Comparison of ENCODE assay signal across 37 cellular contexts in the genomic region with DNA sequence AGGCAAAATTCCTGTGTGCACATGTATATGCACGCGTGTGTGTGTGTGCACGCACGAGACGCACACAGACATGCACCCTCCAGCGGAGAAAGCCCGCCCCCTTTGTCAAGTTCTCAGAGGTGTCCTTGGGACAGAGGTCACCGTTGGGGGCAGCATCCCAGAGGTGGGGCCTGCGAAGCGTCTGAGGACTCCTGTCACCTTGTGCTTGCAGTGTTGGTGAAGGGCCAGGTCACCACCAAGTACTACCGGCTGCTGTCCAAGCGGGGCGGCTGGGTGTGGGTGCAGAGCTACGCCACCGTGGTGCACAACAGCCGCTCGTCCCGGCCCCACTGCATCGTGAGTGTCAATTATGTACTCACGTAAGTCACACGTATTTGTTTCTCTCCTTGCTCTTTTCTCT. TPM values are rescaled to one million over a fixed set of nuclear protein-coding genes. Genes with fewer than 3 reads are reported as not detected.
"Had no signal": no experiment of that assay in that cellular context is flagged by ENCODE, and none has a peak within 500 bp of the region (broad histone marks: within the 10 kb centered on the region; RNA-seq: fewer than 3 reads in every experiment).

No MANE protein-coding gene starts in this region.

- H3K36me3 Mint-ChIP-seq: activated CD8-positive, alpha-beta memory T cell treated with anti-CD3 and anti-CD28 coated beads, Interleukin-2, amount 10 ng/mL, durations not matched to agents 7 days and 5 days; activated naive CD4-positive, alpha-beta T cell treated with anti-CD3 and anti-CD28 coated beads, Interleukin-2, amount 50 U/mL, for 24 hours; activated naive CD8-positive, alpha-beta T cell treated with anti-CD3 and anti-CD28 coated beads, Interleukin-2, amount 10 ng/mL, durations not matched to agents 7 days and 5 days had no signal

- H3K4me1 ChIP-seq: breast epithelium had no signal

- DNase-seq: activated B cell treated with CpG ODN at 0.5 μM for 24 hours; activated CD4-positive, alpha-beta memory T cell treated with anti-CD3 and anti-CD28 coated beads, Interleukin-2, amount 10 ng/mL, durations not matched to agents 7 days and 5 days; activated CD4-positive, alpha-beta T cell treated with anti-CD3 and anti-CD28 coated beads for 4 hours; activated CD4-positive, alpha-beta T cell treated with anti-CD3 and anti-CD28 coated beads, Interleukin-2, amount 50 U/mL, for 1 hour; activated CD4-positive, CD25-positive, alpha-beta regulatory T cell treated with anti-CD3 and anti-CD28 coated beads, Interleukin-2, amount 50 U/mL, for 72 hours; activated CD8-positive, alpha-beta memory T cell treated with anti-CD3 and anti-CD28 coated beads for 24 hours; activated CD8-positive, alpha-beta memory T cell treated with anti-CD3 and anti-CD28 coated beads, Interleukin-2, amount 10 ng/mL, durations not matched to agents 7 days and 5 days; activated CD8-positive, alpha-beta memory T cell treated with anti-CD3 and anti-CD28 coated beads, Interleukin-2, amount 50 U/mL, for 48 hours; activated gamma-delta T cell; activated naive CD4-positive, alpha-beta T cell treated with Interleukin-2 at 50 U/mL for 16 hours; activated naive CD8-positive, alpha-beta T cell treated with anti-CD3 and anti-CD28 coated beads, Interleukin-2, amount 10 ng/mL, durations not matched to agents 7 days and 5 days; activated T-cell treated with anti-CD3 and anti-CD28 coated beads, Interleukin-2, amount 50 U/mL, for 48 hours; amygdala; body of pancreas; caudate nucleus; cerebellar nuclear complex; Kasumi-1; KG1; MG63; NCI-H1048; NCI-H1105 treated with DMSO at 0.1 percent for 48 hours; NCI-H1436; NCI-H1694; NCI-H1930; NCI-H2081 treated with DMSO at 0.1 percent for 48 hours; NCI-H345; NCI-H524 treated with DMSO at 0.1 percent for 48 hours; NK-92 treated with Interleukin-12 subunit alpha and Interleukin-12 subunit beta, amount 100 ng/mL, for 24 hours; PC-9; SHP77; SJCRH30; T1000 had no signal

- H3K4me1 Mint-ChIP-seq: activated CD8-positive, alpha-beta memory T cell treated with anti-CD3 and anti-CD28 coated beads, Interleukin-2, amount 10 ng/mL, durations not matched to agents 7 days and 5 days; activated naive CD4-positive, alpha-beta T cell treated with anti-CD3 and anti-CD28 coated beads, Interleukin-2, amount 50 U/mL, for 24 hours; activated naive CD8-positive, alpha-beta T cell treated with anti-CD3 and anti-CD28 coated beads, Interleukin-2, amount 10 ng/mL, durations not matched to agents 7 days and 5 days had no signal

- H3K27ac Mint-ChIP-seq: activated B cell treated with CpG ODN at 0.5 μM for 24 hours; activated CD4-positive, alpha-beta memory T cell treated with anti-CD3 and anti-CD28 coated beads, Interleukin-2, amount 10 ng/mL, durations not matched to agents 7 days and 5 days; activated CD8-positive, alpha-beta memory T cell treated with anti-CD3 and anti-CD28 coated beads, Interleukin-2, amount 10 ng/mL, durations not matched to agents 7 days and 5 days; activated naive CD4-positive, alpha-beta T cell treated with anti-CD3 and anti-CD28 coated beads, Interleukin-2, amount 50 U/mL, for 24 hours; activated naive CD8-positive, alpha-beta T cell treated with anti-CD3 and anti-CD28 coated beads, Interleukin-2, amount 10 ng/mL, durations not matched to agents 7 days and 5 days had no signal

- ATAC-seq: activated CD8-positive, alpha-beta memory T cell treated with anti-CD3 and anti-CD28 coated beads, Interleukin-2, amount 10 ng/mL, durations not matched to agents 7 days and 5 days; body of pancreas had no signal

- H3K9me3 Mint-ChIP-seq: activated B cell treated with CpG ODN at 0.5 μM for 24 hours; activated CD4-positive, alpha-beta memory T cell treated with anti-CD3 and anti-CD28 coated beads, Interleukin-2, amount 10 ng/mL, durations not matched to agents 7 days and 5 days; activated naive CD4-positive, alpha-beta T cell treated with anti-CD3 and anti-CD28 coated beads, Interleukin-2, amount 50 U/mL, for 24 hours; activated naive CD8-positive, alpha-beta T cell treated with anti-CD3 and anti-CD28 coated beads, Interleukin-2, amount 10 ng/mL, durations not matched to agents 7 days and 5 days had no signal

- H3K9me3 ChIP-seq: ascending aorta, body of pancreas, breast epithelium, MG63, SJCRH30 had no signal

- H3K4me3 Mint-ChIP-seq: activated B cell treated with CpG ODN at 0.5 μM for 24 hours; activated CD4-positive, alpha-beta memory T cell treated with anti-CD3 and anti-CD28 coated beads, Interleukin-2, amount 10 ng/mL, durations not matched to agents 7 days and 5 days; activated CD8-positive, alpha-beta memory T cell treated with anti-CD3 and anti-CD28 coated beads, Interleukin-2, amount 10 ng/mL, durations not matched to agents 7 days and 5 days; activated naive CD4-positive, alpha-beta T cell treated with anti-CD3 and anti-CD28 coated beads, Interleukin-2, amount 50 U/mL, for 24 hours; activated naive CD8-positive, alpha-beta T cell treated with anti-CD3 and anti-CD28 coated beads, Interleukin-2, amount 10 ng/mL, durations not matched to agents 7 days and 5 days had no signal

- H3K27me3 ChIP-seq: ascending aorta, body of pancreas, MG63 had no signal

- H3K27ac ChIP-seq: ascending aorta, body of pancreas, breast epithelium, PC-9, SJCRH30, SK-N-MC had no signal

- H3K36me3 ChIP-seq: ascending aorta, breast epithelium, SJCRH30 had no signal

- H3K4me3 ChIP-seq: ascending aorta, body of pancreas, breast epithelium, MG63, PC-9, SJCRH30, SK-N-MC had no signal

RNA-seq across cellular contexts. Expression of a gene that starts 42.6 kb away (rescaled TPM):
- total RNA-seq: activated B cell treated with CpG ODN at 0.5 μM for 24 hours; activated naive CD8-positive, alpha-beta T cell treated with anti-CD3 and anti-CD28 coated beads, Interleukin-2, amount 10 ng/mL, durations not matched to agents 7 days and 5 days; ascending aorta; T-helper 2 cell treated with Interferon-gamma antibody and Interleukin-4, amounts not matched to agents 100 ng/mL and 5 ng/mL, for 36 hours had no signal
